ENCODE assay signal across 27 cellular contexts in genomic region chr20:44560229-44560628, GRCh38.
"Had no signal": no experiment of that assay in that cellular context is flagged by ENCODE, and none has a peak within 500 bp of the region (broad histone marks: within the 10 kb centered on the region; RNA-seq: fewer than 3 reads in every experiment).

No MANE protein-coding gene starts in this region.

- ATAC-seq: esophagus mucosa; gastrocnemius medialis; heart left ventricle; left lobe of liver; naive thymus-derived CD8-positive, alpha-beta T cell; psoas muscle; right cardiac atrium; stimulated activated effector memory CD8-positive, alpha-beta T cell treated with anti-CD3 and anti-CD28 coated beads, Interleukin-12 subunit alpha, Interleukin-12 subunit beta, amount 100 ng/mL, for 72 hours had no signal

- H3K36me3 ChIP-seq: gastrocnemius medialis, heart left ventricle, sigmoid colon, stomach, thyroid gland, vagina had no signal

- H3K27me3 ChIP-seq: gastrocnemius medialis, heart left ventricle, hepatocyte, sigmoid colon, stomach, thyroid gland, vagina had no signal

- H3K4me2 ChIP-seq: hepatocyte had no signal

- H3K27ac ChIP-seq: epithelial cell of prostate, gastrocnemius medialis, hepatocyte, psoas muscle, stomach, thyroid gland, vagina had no signal

- H3K4me1 ChIP-seq: thyroid gland had no signal

- FAIRE-seq: colon, kidney had no signal

- H2AFZ ChIP-seq: hepatocyte had no signal

- H3K4me3 ChIP-seq: gastrocnemius medialis, heart left ventricle, hepatocyte, psoas muscle, sigmoid colon, stomach, thyroid gland, vagina had no signal

- DNase-seq: effector CD8-positive, alpha-beta T cell; endodermal cell; foreskin fibroblast; gastrocnemius medialis; heart left ventricle; kidney; midbrain; naive thymus-derived CD8-positive, alpha-beta T cell; nephron progenitor cell; nucleus accumbens; posterior cingulate gyrus; psoas muscle; right cardiac atrium; sigmoid colon; stimulated activated CD4-positive, alpha-beta T cell treated with anti-CD3 and anti-CD28 coated beads, Interleukin-2, amount 100 ng/mL, for 24 hours; stimulated activated CD4-positive, alpha-beta T cell treated with anti-CD3 and anti-CD28 coated beads, Interleukin-4, amount 100 ng/mL, for 24 hours; stimulated activated naive CD4-positive, alpha-beta T cell treated with Interleukin-2 at 50 U/mL for 16 hours; stomach; thyroid gland; trophoblast cell had no signal

- H3K9me3 ChIP-seq: gastrocnemius medialis, heart left ventricle, psoas muscle, sigmoid colon, stomach, thyroid gland, vagina had no signal
